In genomic region chr6:139392834-139393233, GRCh38 we compare ENCODE assay signal across 8 cellular contexts. TPM values are rescaled to one million over a fixed set of nuclear protein-coding genes. Genes with fewer than 3 reads are reported as not detected.
DNase-seq lines count a peak whose midpoint lies in the region; ATAC-seq and TF ChIP-seq lines count a peak whose summit lies in the region.

No MANE protein-coding gene starts in this region.

- H3K4me3 Mint-ChIP-seq in activated CD4-positive, alpha-beta T cell treated with anti-CD3 and anti-CD28 coated beads for 36 hours = no peak overlapping the region
- no peak overlapping the region for H3K4me3 Mint-ChIP-seq in stimulated activated effector memory CD8-positive, alpha-beta T cell treated with anti-CD3 and anti-CD28 coated beads, Interleukin-12 subunit alpha, Interleukin-12 subunit beta, amount 100 ng/mL, for 72 hours

- H3K9me3 ChIP-seq in PC-3 (ENCODE audit: low read length) = no peaks in the 10 kb centered on the region

- no peak overlapping the region for H3K27ac ChIP-seq in PC-3 (ENCODE audit: low read length)

- no peaks in the 10 kb centered on the region for H4K20me1 ChIP-seq in PC-3 (ENCODE audit: low read length)

- no peaks in the 10 kb centered on the region for H3K36me3 Mint-ChIP-seq in activated CD4-positive, alpha-beta T cell treated with anti-CD3 and anti-CD28 coated beads for 36 hours (ENCODE audit: low read depth)
- no peaks in the 10 kb centered on the region for H3K36me3 Mint-ChIP-seq in stimulated activated effector memory CD8-positive, alpha-beta T cell treated with anti-CD3 and anti-CD28 coated beads, Interleukin-12 subunit alpha, Interleukin-12 subunit beta, amount 100 ng/mL, for 72 hours

- H3F3A ChIP-seq in PC-3 (ENCODE audit: low read length, unreplicated experiment) = no peaks in the 10 kb centered on the region

- H3K4me1 Mint-ChIP-seq in activated CD4-positive, alpha-beta T cell treated with anti-CD3 and anti-CD28 coated beads for 36 hours = no peaks in the 10 kb centered on the region
- H3K4me1 Mint-ChIP-seq in stimulated activated effector memory CD8-positive, alpha-beta T cell treated with anti-CD3 and anti-CD28 coated beads, Interleukin-12 subunit alpha, Interleukin-12 subunit beta, amount 100 ng/mL, for 72 hours = no peaks in the 10 kb centered on the region

- no peaks in the 10 kb centered on the region for H3K9me3 Mint-ChIP-seq in activated CD4-positive, alpha-beta T cell treated with anti-CD3 and anti-CD28 coated beads for 36 hours (ENCODE audit: low read depth)
- H3K9me3 Mint-ChIP-seq in stimulated activated effector memory CD8-positive, alpha-beta T cell treated with anti-CD3 and anti-CD28 coated beads, Interleukin-12 subunit alpha, Interleukin-12 subunit beta, amount 100 ng/mL, for 72 hours = no peaks in the 10 kb centered on the region

- no peak overlapping the region for H3K9ac ChIP-seq in PC-3 (ENCODE audit: low read length)

- no TSS peak for BruUV-seq in PC-3 (replicated peaks; lab: Mats Ljungman, UMichigan)

- no peak overlapping the region for H2AFZ ChIP-seq in PC-3 (ENCODE audit: low read length)

- in situ Hi-C loops in ACHN (cut with HindIII; ENCODE audit: low pct_ligation_motif_present, low pct_unique_long_range_greater_than_20kb, low sequenced_read_pairs) = no loop called here

- intact Hi-C loops in activated CD4-positive, alpha-beta T cell treated with anti-CD3 and anti-CD28 coated beads for 36 hours (cut with DNase I, micrococcal nuclease) = no loop called here
- intact Hi-C loops in PC-3 (cut with micrococcal nuclease) = no loop called here

- H3K27ac Mint-ChIP-seq in activated CD4-positive, alpha-beta T cell treated with anti-CD3 and anti-CD28 coated beads for 36 hours = no peak overlapping the region
- H3K27ac Mint-ChIP-seq in stimulated activated effector memory CD8-positive, alpha-beta T cell treated with anti-CD3 and anti-CD28 coated beads, Interleukin-12 subunit alpha, Interleukin-12 subunit beta, amount 100 ng/mL, for 72 hours = no peak overlapping the region

- no peak overlapping the region for H3K4me2 ChIP-seq in PC-3 (ENCODE audit: low read length)

- POLR2A ChIA-PET in activated CD4-positive, alpha-beta T cell treated with anti-CD3 and anti-CD28 coated beads for 36 hours (lab: Charles Lee) = interaction anchor here (1.1 kb wide), 1 partner anchor 19 kb away, joined by 3 read pairs; the partner anchor contains the start of gene CITED2
- POLR2A ChIA-PET in PC-3 (lab: Charles Lee; ENCODE audit: unreplicated experiment) = no interaction called here

- ATAC-seq in activated CD4-positive, alpha-beta T cell treated with anti-CD3 and anti-CD28 coated beads for 36 hours = peak; percentile 63
- ATAC-seq in HG02973 (IDR thresholded peaks at IDR 0.05; ENCODE audit: unreplicated experiment) (peak; percentile 100), PC-3 (no peak)
- peak; percentile 86 for ATAC-seq in stimulated activated effector memory CD8-positive, alpha-beta T cell treated with anti-CD3 and anti-CD28 coated beads, Interleukin-12 subunit alpha, Interleukin-12 subunit beta, amount 100 ng/mL, for 72 hours

- no peaks in the 10 kb centered on the region for H3K79me2 ChIP-seq in PC-3 (ENCODE audit: low read length)

- no peak overlapping the region for H3K4me3 ChIP-seq in PC-3 (ENCODE audit: low read length)

- TF ChIP-seq CTCF in PC-3 (conservative IDR thresholded peaks at IDR 0.05; ENCODE audit: low read depth, low read length) = no peak

- no peaks in the 10 kb centered on the region for H3K9me2 ChIP-seq in PC-3 (replicated peaks; ENCODE audit: low read length)

- H3K27me3 ChIP-seq in PC-3 (ENCODE audit: low read length) = no peaks in the 10 kb centered on the region

- CTCF ChIA-PET in activated CD4-positive, alpha-beta T cell treated with anti-CD3 and anti-CD28 coated beads for 36 hours (lab: Charles Lee) = interaction anchor here (0.8 kb wide), 1 partner anchor 22 kb away, joined by 4 read pairs; no protein-coding TSS in a partner anchor
- CTCF ChIA-PET in PC-3 (lab: Charles Lee) = no interaction called here

- no peak for DNase-seq in activated CD4-positive, alpha-beta T cell treated with anti-CD3 and anti-CD28 coated beads for 36 hours
- DNase-seq in activated CD4-positive, alpha-beta T cell treated with anti-CD3 and anti-CD28 coated beads for 48 hours = no peak
- DNase-seq in PC-3 (peak; percentile 6), ecto neural progenitor cell (ENCODE audit: low spot score) (no peak), ACHN (no peak), NCI-H2196 (lab: John Stamatoyannopoulos, UW; ENCODE audit: unreplicated experiment) (no peak)
- DNase-seq in stimulated activated effector memory CD8-positive, alpha-beta T cell treated with anti-CD3 and anti-CD28 coated beads, Interleukin-12 subunit alpha, Interleukin-12 subunit beta, amount 100 ng/mL, for 72 hours (ENCODE audit: low spot score in 2 of 2) = no peak

- H3K36me3 ChIP-seq in PC-3 (ENCODE audit: low read depth, low read length) = no peaks in the 10 kb centered on the region

- no peaks in the 10 kb centered on the region for H3K4me1 ChIP-seq in PC-3 (ENCODE audit: insufficient read depth, low read length)

- H3K27me3 Mint-ChIP-seq in activated CD4-positive, alpha-beta T cell treated with anti-CD3 and anti-CD28 coated beads for 36 hours = no peaks in the 10 kb centered on the region

RNA-seq across cellular contexts. Expression of gene CITED2, which starts 18.4 kb away (rescaled TPM):
- 10 to 100 TPM; 45.1 to 58.1 TPM for total RNA-seq in activated CD4-positive, alpha-beta T cell treated with anti-CD3 and anti-CD28 coated beads for 36 hours
- 51.4 and 54.2 TPM in 2 replicates for total RNA-seq in PC-3 (2014; rRNA removed)
